ENCODE assay signal across 13 cellular contexts in the genomic region with DNA sequence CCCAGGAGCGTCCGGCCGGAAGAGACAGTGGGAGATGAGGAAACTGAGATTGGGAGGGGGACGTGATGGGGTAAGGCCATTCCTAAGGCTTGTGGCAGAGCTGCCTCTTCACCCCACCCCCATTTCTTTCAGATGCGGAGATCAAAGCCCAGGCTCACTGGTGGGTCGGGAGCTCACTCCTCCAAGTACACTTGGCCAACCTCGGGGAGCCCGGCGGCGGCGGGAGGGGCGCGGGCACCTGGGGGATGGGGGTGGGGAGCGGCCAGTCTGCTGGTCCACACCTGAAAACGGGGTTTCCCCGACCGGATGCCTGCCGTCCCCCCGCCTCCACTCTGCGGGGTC. TPM values are rescaled to one million over a fixed set of nuclear protein-coding genes. Genes with fewer than 3 reads are reported as not detected.
DNase-seq lines count a peak whose midpoint lies in the region; ATAC-seq and TF ChIP-seq lines count a peak whose summit lies in the region.
"Had no signal": no experiment of that assay in that cellular context is flagged by ENCODE, and none has a peak within 500 bp of the region (broad histone marks: within the 10 kb centered on the region; RNA-seq: fewer than 3 reads in every experiment).

No MANE protein-coding gene starts in this region.

- H3K9me3 Mint-ChIP-seq in IgD-negative memory B cell: peaks cover 0 to 4% (median 0%) of the 10 kb centered on the region in 3 donors
- H3K9me3 Mint-ChIP-seq in dendritic cell treated with granulocyte-macrophage colony-stimulating factor and Interleukin-4, amounts not matched to agents 40 ng/mL and 50 ng/mL, for 4 days: no peaks in the 10 kb centered on the region
- no peaks in the 10 kb centered on the region for H3K9me3 Mint-ChIP-seq in nephron progenitor cell

- intact Hi-C loops in dendritic cell treated with granulocyte-macrophage colony-stimulating factor and Interleukin-4, amounts not matched to agents 40 ng/mL and 50 ng/mL, for 4 days (cut with micrococcal nuclease): no loop called here

- TF ChIP-seq CTCF in nephron progenitor cell (IDR thresholded peaks at IDR 0.05): no peak

- peak overlapping the region in 7 of 11 experiments; percentile 30 to 83 (median 42); a peak in 8 of 22 replicates for H3K4me2 ChIP-seq in BLaER1 treated with 17β-estradiol and CSF1 and Interleukin-3, amounts not matched to agents 10 nM and 100 nM

- H3K27ac ChIP-seq in BLaER1 treated with 17β-estradiol and CSF1 and Interleukin-3, amounts not matched to agents 10 nM and 100 nM: no peak overlapping the region

- peak overlapping the region in 3 of 4 donors; percentile 55 to 83 (median 55) for H3K4me3 Mint-ChIP-seq in IgD-negative memory B cell
- peak overlapping the region; percentile 32 for H3K4me3 Mint-ChIP-seq in dendritic cell treated with granulocyte-macrophage colony-stimulating factor and Interleukin-4, amounts not matched to agents 40 ng/mL and 50 ng/mL, for 4 days
- peak overlapping the region; percentile 55 for H3K4me3 Mint-ChIP-seq in nephron progenitor cell

- H3K27me3 ChIP-seq in BLaER1 treated with 17β-estradiol and CSF1 and Interleukin-3, amounts not matched to agents 10 nM and 100 nM: peaks cover 90 to 100% (median 100%) of the 10 kb centered on the region in 11 experiments

- no peaks in the 10 kb centered on the region for H3K36me3 ChIP-seq in BLaER1 treated with 17β-estradiol and CSF1 and Interleukin-3, amounts not matched to agents 10 nM and 100 nM
- H3K36me3 ChIP-seq: WERI-Rb-1 had no signal

- H3K27ac Mint-ChIP-seq in IgD-negative memory B cell: peak overlapping the region in 2 of 3 donors; percentile 88 to 94
- H3K27ac Mint-ChIP-seq in dendritic cell treated with granulocyte-macrophage colony-stimulating factor and Interleukin-4, amounts not matched to agents 40 ng/mL and 50 ng/mL, for 4 days: peak overlapping the region; percentile 0
- H3K27ac Mint-ChIP-seq in nephron progenitor cell: no peak overlapping the region

- no peak overlapping the region; a peak in 1 of 20 replicates for H3K4me3 ChIP-seq in BLaER1 treated with 17β-estradiol and CSF1 and Interleukin-3, amounts not matched to agents 10 nM and 100 nM
- H3K4me3 ChIP-seq: lung had no signal

- peaks cover 22 to 56% (median 35%) of the 10 kb centered on the region in 10 experiments for H3K4me1 ChIP-seq in BLaER1 treated with 17β-estradiol and CSF1 and Interleukin-3, amounts not matched to agents 10 nM and 100 nM

- DNase-seq in nephron progenitor cell: no peak
- no peak for DNase-seq in A172 (ENCODE audit: low spot score)
- DNase-seq: DMS153; MV-4-11; NK-92 treated with Interleukin-12 subunit alpha and Interleukin-12 subunit beta, amount 100 ng/mL, for 24 hours; WERI-Rb-1 had no signal

- H3K9ac ChIP-seq in BLaER1 treated with 17β-estradiol and CSF1 and Interleukin-3, amounts not matched to agents 10 nM and 100 nM: no peak overlapping the region

- H3K36me3 Mint-ChIP-seq in IgD-negative memory B cell (no peaks in the 10 kb centered on the region), nephron progenitor cell (ENCODE audit: low read depth) (no peaks in the 10 kb centered on the region)
- H3K36me3 Mint-ChIP-seq in dendritic cell treated with granulocyte-macrophage colony-stimulating factor and Interleukin-4, amounts not matched to agents 40 ng/mL and 50 ng/mL, for 4 days (ENCODE audit: low read depth): no peaks in the 10 kb centered on the region

- peaks cover 0 to 47% (median 30%) of the 10 kb centered on the region in 11 experiments; a peak in 19 of 22 replicates for H4K20me1 ChIP-seq in BLaER1 treated with 17β-estradiol and CSF1 and Interleukin-3, amounts not matched to agents 10 nM and 100 nM

- no peak for ATAC-seq in HG02938 (IDR thresholded peaks at IDR 0.05; ENCODE audit: unreplicated experiment)
- no peak for ATAC-seq in GM18517 (IDR thresholded peaks at IDR 0.05; ENCODE audit: unreplicated experiment)
- no peak for ATAC-seq in GM18502 (IDR thresholded peaks at IDR 0.05; ENCODE audit: poor library complexity, unreplicated experiment)

- H3K4me1 Mint-ChIP-seq in IgD-negative memory B cell: peaks cover 8 to 12% (median 10%) of the 10 kb centered on the region in 3 donors
- H3K4me1 Mint-ChIP-seq in dendritic cell treated with granulocyte-macrophage colony-stimulating factor and Interleukin-4, amounts not matched to agents 40 ng/mL and 50 ng/mL, for 4 days (ENCODE audit: low read depth): peaks cover 26% of the 10 kb centered on the region
- peaks cover 22% of the 10 kb centered on the region for H3K4me1 Mint-ChIP-seq in nephron progenitor cell

- no peaks in the 10 kb centered on the region for H3K9me3 ChIP-seq in BLaER1 treated with 17β-estradiol and CSF1 and Interleukin-3, amounts not matched to agents 10 nM and 100 nM (replicated peaks in 1 of 11)

- H3K27me3 Mint-ChIP-seq in IgD-negative memory B cell: peaks cover 35% of the 10 kb centered on the region
- peaks cover 86% of the 10 kb centered on the region for H3K27me3 Mint-ChIP-seq in dendritic cell treated with granulocyte-macrophage colony-stimulating factor and Interleukin-4, amounts not matched to agents 40 ng/mL and 50 ng/mL, for 4 days
- H3K27me3 Mint-ChIP-seq in nephron progenitor cell (ENCODE audit: low read depth, poor library complexity): peaks cover 87% of the 10 kb centered on the region

RNA-seq across cellular contexts. Expression of a gene that starts 17.7 kb away (rescaled TPM):
- polyA plus RNA-seq in IgD-negative memory B cell: 3.2 TPM
- total RNA-seq in A172 (2014; rRNA removed; shearing (Covaris generic)): 7.9 and 8.8 TPM in 2 replicates

RNA-seq across cellular contexts. Expression of a gene that starts 24.6 kb away (rescaled TPM):
- polyA plus RNA-seq in IgD-negative memory B cell: 4.1 TPM
- 17.2 and 20.5 TPM in 2 replicates for total RNA-seq in A172 (2014; rRNA removed; shearing (Covaris generic))

RNA-seq across cellular contexts. Expression of a gene that starts 36.6 kb away (rescaled TPM):
- polyA plus RNA-seq in IgD-negative memory B cell: 0.26 TPM
- 24.7 and 27.2 TPM in 2 replicates for total RNA-seq in A172 (2014; rRNA removed; shearing (Covaris generic))
